In the genomic region with DNA sequence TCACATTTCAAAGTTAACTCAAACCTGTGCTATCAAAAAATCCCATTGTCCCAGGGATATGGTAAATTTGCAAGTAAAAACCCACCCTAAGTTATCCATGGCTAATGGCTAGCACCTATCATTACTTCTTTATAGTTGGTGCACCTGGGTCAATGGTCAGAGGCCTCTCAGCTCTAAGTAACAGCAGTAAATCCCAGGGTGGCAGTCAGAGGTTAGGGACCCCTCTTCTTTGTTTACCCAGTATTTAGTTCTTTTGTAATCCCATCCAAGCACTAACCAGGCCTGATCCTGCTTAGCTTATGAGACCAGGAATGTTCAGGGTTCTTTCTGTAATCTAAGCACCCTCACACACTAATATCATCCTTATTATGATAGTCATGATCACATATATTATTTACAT, we compare ENCODE assay signal across 30 cellular contexts. TPM values are rescaled to one million over a fixed set of nuclear protein-coding genes. Genes with fewer than 3 reads are reported as not detected.
"Had no signal": no experiment of that assay in that cellular context is flagged by ENCODE, and none has a peak within 500 bp of the region (broad histone marks: within the 10 kb centered on the region; RNA-seq: fewer than 3 reads in every experiment).

No MANE protein-coding gene starts in this region.

- H3K4me1 Mint-ChIP-seq: activated CD4-positive, alpha-beta memory T cell treated with anti-CD3 and anti-CD28 coated beads, Interleukin-2, amount 10 ng/mL, durations not matched to agents 7 days and 5 days; activated CD4-positive, alpha-beta T cell treated with anti-CD3 and anti-CD28 coated beads for 36 hours; activated naive CD4-positive, alpha-beta T cell treated with anti-CD3 and anti-CD28 coated beads, Interleukin-2, amount 10 ng/mL, durations not matched to agents 7 days and 5 days; activated naive CD8-positive, alpha-beta T cell treated with anti-CD3 and anti-CD28 coated beads, Interleukin-2, amount 10 ng/mL, durations not matched to agents 7 days and 5 days had no signal

- H3K9ac ChIP-seq: SK-N-SH had no signal

- H3K9me3 Mint-ChIP-seq: activated CD4-positive, alpha-beta memory T cell treated with anti-CD3 and anti-CD28 coated beads, Interleukin-2, amount 10 ng/mL, durations not matched to agents 7 days and 5 days; activated naive CD4-positive, alpha-beta T cell treated with anti-CD3 and anti-CD28 coated beads, Interleukin-2, amount 10 ng/mL, durations not matched to agents 7 days and 5 days; activated naive CD8-positive, alpha-beta T cell treated with anti-CD3 and anti-CD28 coated beads, Interleukin-2, amount 10 ng/mL, durations not matched to agents 7 days and 5 days; activated T-cell treated with anti-CD3 and anti-CD28 coated beads, Interleukin-2, amount 50 U/mL, for 72 hours; activated T-helper 2 cell treated with anti-CD3 and anti-CD28 coated beads, Interferon-gamma antibody, Interleukin-2, Interleukin-4, amounts not matched to agents 10 μg/mL and 5 μg/mL and 100 μg/mL, durations not matched to agents 14 hours and 24 hours and 36 hours had no signal

- H3K4me2 ChIP-seq: SK-N-SH had no signal

- H3K36me3 ChIP-seq: adrenal gland, breast epithelium had no signal

- H3K36me3 Mint-ChIP-seq: activated naive CD4-positive, alpha-beta T cell treated with anti-CD3 and anti-CD28 coated beads, Interleukin-2, amount 10 ng/mL, durations not matched to agents 7 days and 5 days; activated naive CD8-positive, alpha-beta T cell treated with anti-CD3 and anti-CD28 coated beads, Interleukin-2, amount 10 ng/mL, durations not matched to agents 7 days and 5 days had no signal

- H3K4me3 Mint-ChIP-seq: activated CD4-positive, alpha-beta memory T cell treated with anti-CD3 and anti-CD28 coated beads, Interleukin-2, amount 10 ng/mL, durations not matched to agents 7 days and 5 days; activated CD4-positive, alpha-beta T cell treated with anti-CD3 and anti-CD28 coated beads for 36 hours; activated naive CD4-positive, alpha-beta T cell treated with anti-CD3 and anti-CD28 coated beads, Interleukin-2, amount 10 ng/mL, durations not matched to agents 7 days and 5 days; activated naive CD8-positive, alpha-beta T cell treated with anti-CD3 and anti-CD28 coated beads, Interleukin-2, amount 10 ng/mL, durations not matched to agents 7 days and 5 days; activated T-cell treated with anti-CD3 and anti-CD28 coated beads, Interleukin-2, amount 50 U/mL, for 72 hours had no signal

- H3K27ac Mint-ChIP-seq: activated CD4-positive, alpha-beta memory T cell treated with anti-CD3 and anti-CD28 coated beads, Interleukin-2, amount 10 ng/mL, durations not matched to agents 7 days and 5 days; activated CD4-positive, alpha-beta T cell treated with anti-CD3 and anti-CD28 coated beads for 36 hours; activated naive CD4-positive, alpha-beta T cell treated with anti-CD3 and anti-CD28 coated beads, Interleukin-2, amount 10 ng/mL, durations not matched to agents 7 days and 5 days; activated naive CD8-positive, alpha-beta T cell treated with anti-CD3 and anti-CD28 coated beads, Interleukin-2, amount 10 ng/mL, durations not matched to agents 7 days and 5 days; activated T-cell treated with anti-CD3 and anti-CD28 coated beads, Interleukin-2, amount 50 U/mL, for 72 hours; activated T-helper 2 cell treated with anti-CD3 and anti-CD28 coated beads, Interferon-gamma antibody, Interleukin-2, Interleukin-4, amounts not matched to agents 10 μg/mL and 5 μg/mL and 100 μg/mL, durations not matched to agents 14 hours and 24 hours and 36 hours had no signal

- DNase-seq: activated CD4-positive, alpha-beta memory T cell treated with anti-CD3 and anti-CD28 coated beads, Interleukin-2, amount 10 ng/mL, durations not matched to agents 7 days and 5 days; activated CD4-positive, alpha-beta T cell treated with anti-CD3 and anti-CD28 coated beads for 36 hours; activated CD4-positive, alpha-beta T cell treated with anti-CD3 and anti-CD28 coated beads, Interleukin-2, amount 50 U/mL, for 1 hour; activated CD8-positive, alpha-beta memory T cell treated with anti-CD3 and anti-CD28 coated beads, Interleukin-2, amount 50 U/mL, for 4 hours; activated gamma-delta T cell treated with Interleukin-2 at 50 U/mL for 16 hours; activated naive CD4-positive, alpha-beta T cell treated with anti-CD3 and anti-CD28 coated beads, Interleukin-2, amount 10 ng/mL, durations not matched to agents 7 days and 5 days; activated naive CD8-positive, alpha-beta T cell treated with anti-CD3 and anti-CD28 coated beads, Interleukin-2, amount 10 ng/mL, durations not matched to agents 7 days and 5 days; activated T-cell treated with anti-CD3 and anti-CD28 coated beads, Interleukin-2, amount 50 U/mL, for 72 hours; adrenal gland; aorta; caudate nucleus; Kasumi-1; NCI-H1105 treated with DMSO at 0.1 percent for 48 hours; NCI-H187; NCI-H2081 treated with DMSO at 0.1 percent for 48 hours; NCI-H2227 treated with DMSO at 0.1 percent for 48 hours; NCI-H446 treated with DMSO at 0.1 percent for 48 hours; NCI-H524 treated with DMSO at 0.1 percent for 48 hours; NCI-H774; NK-92 treated with Interleukin-12 subunit alpha and Interleukin-12 subunit beta, amount 100 ng/mL, for 24 hours; OCI-M1; RPMI8226; SK-N-SH; T-helper 1 cell had no signal

- ATAC-seq: activated CD4-positive, alpha-beta T cell treated with anti-CD3 and anti-CD28 coated beads for 36 hours; activated T-cell treated with anti-CD3 and anti-CD28 coated beads, Interleukin-2, amount 50 U/mL, for 72 hours; Panc1; Right ventricle myocardium inferior had no signal

- H3K27me3 Mint-ChIP-seq: activated CD4-positive, alpha-beta T cell treated with anti-CD3 and anti-CD28 coated beads for 36 hours had no signal

- H3K9me3 ChIP-seq: adrenal gland, breast epithelium, SK-N-SH had no signal

- H3K27ac ChIP-seq: adrenal gland, breast epithelium, VCaP had no signal

- H3K4me1 ChIP-seq: adrenal gland, breast epithelium had no signal

- H3K4me3 ChIP-seq: adrenal gland, breast epithelium had no signal

- H3K27me3 ChIP-seq: adrenal gland, breast epithelium had no signal

RNA-seq across cellular contexts. Expression of gene WWC1, which starts 52.1 kb away (rescaled TPM):
- total RNA-seq: activated CD4-positive, alpha-beta memory T cell treated with anti-CD3 and anti-CD28 coated beads, Interleukin-2, amount 10 ng/mL, durations not matched to agents 7 days and 5 days; T-helper 2 cell treated with Interferon-gamma antibody and Interleukin-4, amounts not matched to agents 100 ng/mL and 5 ng/mL, for 36 hours had no signal
